21 cellular contexts compared by ENCODE assay signal in genomic region chr6:108275971-108276370, GRCh38. TPM values are rescaled to one million over a fixed set of nuclear protein-coding genes. Genes with fewer than 3 reads are reported as not detected.
DNase-seq lines count a peak whose midpoint lies in the region; ATAC-seq, FAIRE-seq and TF ChIP-seq lines count a peak whose summit lies in the region.
"Had no signal": no experiment of that assay in that cellular context is flagged by ENCODE, and none has a peak within 500 bp of the region (broad histone marks: within the 10 kb centered on the region; RNA-seq: fewer than 3 reads in every experiment).

No MANE protein-coding gene starts in this region.

- no peak overlapping the region for H3K27ac Mint-ChIP-seq in CD4-positive, alpha-beta T cell
- H3K27ac Mint-ChIP-seq: CD4-positive, CD25-positive, alpha-beta regulatory T cell; GM23338 had no signal

- no peak for FAIRE-seq in small intestine (lab: Jason Lieb, UNC)
- no peak for FAIRE-seq in kidney (lab: Jason Lieb, UNC)
- FAIRE-seq: A204.1, GM12892, GM18507, H54, HTR-8/SVneo had no signal

- H3K27me3 Mint-ChIP-seq in CD4-positive, alpha-beta T cell, result peaks cover 4% of the 10 kb centered on the region

- DNase-seq in HuH-7 (ENCODE audit: low spot score) (peak; percentile 35), NCI-H69 (lab: John Stamatoyannopoulos, UW) (peak; percentile 16), islet precursor cell (peak; percentile 25), small intestine (peak; percentile 69), kidney (no peak), body of pancreas (no peak)
- DNase-seq in CD4-positive, alpha-beta T cell, result no peak
- DNase-seq: ACHN; BE2C; C1 segment of cervical spinal cord; CD4-positive, CD25-positive, alpha-beta regulatory T cell; DMS153; DMS79; GDM1; HCEC 1CT had no signal

- H3K27ac ChIP-seq in small intestine (ENCODE audit: low read depth in 1 of 2, low read length in 1 of 2) (no peak overlapping the region), kidney (ENCODE audit: low read depth in 2 of 2, low read length in 2 of 2) (no peak overlapping the region), body of pancreas (no peak overlapping the region)
- H3K27ac ChIP-seq in CD4-positive, alpha-beta T cell (ENCODE audit: low read depth, low read length), result no peak overlapping the region

- POLR2A ChIA-PET in CD4-positive, alpha-beta T cell (lab: Charles Lee), result no interaction called here

- H3K4me3 ChIP-seq in small intestine (ENCODE audit: low read depth in 1 of 2, low read length in 2 of 2) (no peak overlapping the region), kidney (ENCODE audit: low read length in 2 of 2) (no peak overlapping the region), body of pancreas (no peak overlapping the region)
- H3K4me3 ChIP-seq: GM23338 had no signal

- CTCF ChIA-PET in CD4-positive, alpha-beta T cell (lab: Charles Lee), result no interaction called here

- no peaks in the 10 kb centered on the region for H3K4me1 ChIP-seq in small intestine (ENCODE audit: control insufficient read depth in 2 of 2, insufficient read depth in 1 of 2, low read depth in 1 of 2, low read length in 1 of 2)
- no peaks in the 10 kb centered on the region for H3K4me1 ChIP-seq in kidney (ENCODE audit: control insufficient read depth in 1 of 2, insufficient read depth in 1 of 2, low read depth in 1 of 2, low read length in 2 of 2)
- H3K4me1 ChIP-seq in body of pancreas, result no peaks in the 10 kb centered on the region
- H3K4me1 ChIP-seq: BE2C had no signal

- no peak overlapping the region for H3K4me3 Mint-ChIP-seq in CD4-positive, alpha-beta T cell
- H3K4me3 Mint-ChIP-seq: CD4-positive, CD25-positive, alpha-beta regulatory T cell; GM23338 had no signal

- intact Hi-C loops in CD4-positive, alpha-beta T cell (cut with DNase I, micrococcal nuclease), result no loop called here
- intact Hi-C loops in kidney (cut with DNase I), result no loop called here
- intact Hi-C loops in body of pancreas (cut with DNase I), result no loop called here

- no peak for TF ChIP-seq POLR2A in body of pancreas (IDR thresholded peaks at IDR 0.05)

- no peaks in the 10 kb centered on the region for H3K9me3 Mint-ChIP-seq in CD4-positive, alpha-beta T cell
- H3K9me3 Mint-ChIP-seq: CD4-positive, CD25-positive, alpha-beta regulatory T cell; GM23338 had no signal

- no peaks in the 10 kb centered on the region for H3K9me3 ChIP-seq in small intestine (ENCODE audit: control insufficient read depth, low read depth)
- no peaks in the 10 kb centered on the region for H3K9me3 ChIP-seq in CD4-positive, alpha-beta T cell (ENCODE audit: control insufficient read depth, low read length)
- H3K9me3 ChIP-seq in kidney (ENCODE audit: control insufficient read depth in 1 of 2, low read length in 2 of 2), result no peaks in the 10 kb centered on the region
- no peaks in the 10 kb centered on the region for H3K9me3 ChIP-seq in body of pancreas
- H3K9me3 ChIP-seq: BE2C had no signal

- H3K4me1 Mint-ChIP-seq in CD4-positive, alpha-beta T cell (ENCODE audit: low read depth), result no peaks in the 10 kb centered on the region
- H3K4me1 Mint-ChIP-seq: CD4-positive, CD25-positive, alpha-beta regulatory T cell had no signal

- no peaks in the 10 kb centered on the region for H3K27me3 ChIP-seq in small intestine (ENCODE audit: control insufficient read depth in 2 of 2, insufficient read depth in 2 of 2, low read length in 2 of 2)
- H3K27me3 ChIP-seq in CD4-positive, alpha-beta T cell (ENCODE audit: control insufficient read depth, insufficient read depth, low read length), result no peaks in the 10 kb centered on the region
- no peaks in the 10 kb centered on the region for H3K27me3 ChIP-seq in body of pancreas
- H3K27me3 ChIP-seq: BE2C had no signal

- WGBS in small intestine, 3 donors, result 7 to 46% (median 27%) methylated on average over 2 of the region's 2 CpGs
- 40 to 47% methylated on average over 2 of the region's 2 CpGs for WGBS in body of pancreas, 2 donors

- no peak for TF ChIP-seq CTCF in CD4-positive, alpha-beta T cell (IDR thresholded peaks at IDR 0.05)
- no peak for TF ChIP-seq CTCF in kidney (IDR thresholded peaks at IDR 0.05; ENCODE audit: borderline replicate concordance, extremely low read depth, insufficient read depth)
- TF ChIP-seq CTCF in body of pancreas (IDR thresholded peaks at IDR 0.05), result no peak

- ATAC-seq in CD4-positive, alpha-beta T cell (ENCODE audit: poor library complexity), result no peak
- ATAC-seq in body of pancreas, result no peak
- ATAC-seq: GM23338 had no signal

- no peaks in the 10 kb centered on the region for H3K36me3 Mint-ChIP-seq in CD4-positive, alpha-beta T cell (ENCODE audit: low read depth)
- H3K36me3 Mint-ChIP-seq: CD4-positive, CD25-positive, alpha-beta regulatory T cell had no signal

- no peaks in the 10 kb centered on the region for H3K36me3 ChIP-seq in small intestine (ENCODE audit: control insufficient read depth in 2 of 2, insufficient read depth in 2 of 2, low read length in 2 of 2)
- H3K36me3 ChIP-seq in kidney (ENCODE audit: control insufficient read depth in 1 of 2, insufficient read depth in 2 of 2, low read length in 2 of 2), result no peaks in the 10 kb centered on the region
- H3K36me3 ChIP-seq in body of pancreas (replicated peaks in 1 of 2; ENCODE audit: insufficient read depth in 1 of 2, low read depth in 2 of 2), result no peaks in the 10 kb centered on the region
- H3K36me3 ChIP-seq: BE2C had no signal

- H3K9ac ChIP-seq in kidney (ENCODE audit: low read length in 2 of 2), result no peak overlapping the region

RNA-seq across cellular contexts. Expression of gene SNX3, which starts 15.1 kb away (rescaled TPM):
- polyA plus RNA-seq in small intestine (100 to 1,000 TPM; 140 to 221 (median 196) TPM), kidney (ENCODE audit: insufficient read depth, low read depth, low replicate concordance) (236 TPM)
- total RNA-seq in CD4-positive, alpha-beta T cell, result 10 to 100 TPM; 39.8 to 40.8 TPM
- total RNA-seq in kidney (143 TPM), body of pancreas (10 to 100 TPM; 61.6 to 77.0 TPM)

RNA-seq across cellular contexts. Expression of gene AFG1L, which starts 18.9 kb away (rescaled TPM):
- polyA plus RNA-seq in small intestine (1 to 10 TPM; 2.2 to 4.9 (median 2.2) TPM), kidney (ENCODE audit: insufficient read depth, low read depth, low replicate concordance) (6.8 TPM)
- total RNA-seq in CD4-positive, alpha-beta T cell, result 1 to 10 TPM; 3.0 to 3.9 TPM
- total RNA-seq in kidney (7.0 TPM), body of pancreas (1 to 10 TPM; 1.6 to 4.0 TPM)

Comparison
In these comparisons a context has a peak if more than half of its experiments do, and no peak if none do; other contexts are left out.
1. DNase-seq: peak in HuH-7 (single experiment), NCI-H69 (single experiment), islet precursor cell (single experiment) and small intestine (single experiment); none in CD4-positive, alpha-beta T cell (0 of 10), kidney (single experiment) and body of pancreas (0 of 4).